ENCODE assay signal across 1 cellular context in the genomic region with DNA sequence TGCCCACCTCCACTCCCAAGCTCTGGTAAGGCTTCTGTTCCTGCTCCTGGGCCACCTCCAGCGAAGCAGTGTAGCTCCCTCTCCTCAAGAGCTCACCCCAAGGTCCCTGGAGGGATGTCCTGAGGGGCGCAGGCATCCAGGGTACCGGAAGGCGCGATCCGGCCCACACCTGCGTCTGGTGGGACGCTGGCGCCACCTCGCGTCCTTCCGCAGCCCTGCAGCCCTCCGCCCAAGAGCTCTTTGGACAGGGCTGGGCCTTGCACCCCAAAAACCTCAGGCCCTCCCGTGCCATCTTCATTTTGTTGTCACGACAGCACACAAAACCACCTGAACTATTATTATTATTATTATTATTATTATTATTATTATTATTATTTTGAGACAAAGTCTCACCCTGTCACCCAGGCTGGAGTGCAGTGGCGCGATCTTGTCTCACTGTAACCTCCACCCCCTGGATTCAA.
TF ChIP-seq lines count a peak whose summit lies in the region.

No MANE protein-coding gene starts in this region.

TF ChIP-seq in K562, 482 proteins besides CTCF, POLR2A, EP300 and RAD21 (continued from another document and continues in another):
- TF ChIP-seq, protein P1, sequence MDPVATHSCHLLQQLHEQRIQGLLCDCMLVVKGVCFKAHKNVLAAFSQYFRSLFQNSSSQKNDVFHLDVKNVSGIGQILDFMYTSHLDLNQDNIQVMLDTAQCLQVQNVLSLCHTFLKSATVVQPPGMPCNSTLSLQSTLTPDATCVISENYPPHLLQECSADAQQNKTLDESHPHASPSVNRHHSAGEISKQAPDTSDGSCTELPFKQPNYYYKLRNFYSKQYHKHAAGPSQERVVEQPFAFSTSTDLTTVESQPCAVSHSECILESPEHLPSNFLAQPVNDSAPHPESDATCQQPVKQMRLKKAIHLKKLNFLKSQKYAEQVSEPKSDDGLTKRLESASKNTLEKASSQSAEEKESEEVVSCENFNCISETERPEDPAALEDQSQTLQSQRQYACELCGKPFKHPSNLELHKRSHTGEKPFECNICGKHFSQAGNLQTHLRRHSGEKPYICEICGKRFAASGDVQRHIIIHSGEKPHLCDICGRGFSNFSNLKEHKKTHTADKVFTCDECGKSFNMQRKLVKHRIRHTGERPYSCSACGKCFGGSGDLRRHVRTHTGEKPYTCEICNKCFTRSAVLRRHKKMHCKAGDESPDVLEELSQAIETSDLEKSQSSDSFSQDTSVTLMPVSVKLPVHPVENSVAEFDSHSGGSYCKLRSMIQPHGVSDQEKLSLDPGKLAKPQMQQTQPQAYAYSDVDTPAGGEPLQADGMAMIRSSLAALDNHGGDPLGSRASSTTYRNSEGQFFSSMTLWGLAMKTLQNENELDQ (CRISPR knock-in tag; IDR thresholded peaks at IDR 0.05; ENCODE audit: borderline replicate concordance), result no peak
- no peak for TF ChIP-seq DMBX1 (CRISPR knock-in tag; IDR thresholded peaks at IDR 0.05; ENCODE audit: borderline replicate concordance)
- TF ChIP-seq ZC3H8 (IDR thresholded peaks at IDR 0.05), result no peak
- no peak for TF ChIP-seq ZNF551 (CRISPR knock-in tag; IDR thresholded peaks at IDR 0.05)
- no peak for TF ChIP-seq RFX1 (IDR thresholded peaks at IDR 0.05)
- TF ChIP-seq, protein P2, sequence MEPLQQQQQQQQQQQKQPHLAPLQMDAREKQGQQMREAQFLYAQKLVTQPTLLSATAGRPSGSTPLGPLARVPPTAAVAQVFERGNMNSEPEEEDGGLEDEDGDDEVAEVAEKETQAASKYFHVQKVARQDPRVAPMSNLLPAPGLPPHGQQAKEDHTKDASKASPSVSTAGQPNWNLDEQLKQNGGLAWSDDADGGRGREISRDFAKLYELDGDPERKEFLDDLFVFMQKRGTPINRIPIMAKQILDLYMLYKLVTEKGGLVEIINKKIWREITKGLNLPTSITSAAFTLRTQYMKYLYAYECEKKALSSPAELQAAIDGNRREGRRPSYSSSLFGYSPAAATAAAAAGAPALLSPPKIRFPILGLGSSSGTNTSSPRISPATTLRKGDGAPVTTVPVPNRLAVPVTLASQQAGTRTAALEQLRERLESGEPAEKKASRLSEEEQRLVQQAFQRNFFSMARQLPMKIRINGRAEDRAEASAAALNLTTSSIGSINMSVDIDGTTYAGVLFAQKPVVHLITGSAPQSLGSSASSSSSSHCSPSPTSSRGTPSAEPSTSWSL (CRISPR knock-in tag; IDR thresholded peaks at IDR 0.05; ENCODE audit: borderline replicate concordance), result 0 out of 2 replicates have a peak, but pooled peaks have one; percentile 67
- TF ChIP-seq ZNF133 (CRISPR knock-in tag; IDR thresholded peaks at IDR 0.05), result no peak
- TF ChIP-seq, protein P3, sequence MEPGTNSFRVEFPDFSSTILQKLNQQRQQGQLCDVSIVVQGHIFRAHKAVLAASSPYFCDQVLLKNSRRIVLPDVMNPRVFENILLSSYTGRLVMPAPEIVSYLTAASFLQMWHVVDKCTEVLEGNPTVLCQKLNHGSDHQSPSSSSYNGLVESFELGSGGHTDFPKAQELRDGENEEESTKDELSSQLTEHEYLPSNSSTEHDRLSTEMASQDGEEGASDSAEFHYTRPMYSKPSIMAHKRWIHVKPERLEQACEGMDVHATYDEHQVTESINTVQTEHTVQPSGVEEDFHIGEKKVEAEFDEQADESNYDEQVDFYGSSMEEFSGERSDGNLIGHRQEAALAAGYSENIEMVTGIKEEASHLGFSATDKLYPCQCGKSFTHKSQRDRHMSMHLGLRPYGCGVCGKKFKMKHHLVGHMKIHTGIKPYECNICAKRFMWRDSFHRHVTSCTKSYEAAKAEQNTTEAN (CRISPR knock-in tag; IDR thresholded peaks at IDR 0.05), result no peak
- TF ChIP-seq ELF1 (tag; IDR thresholded peaks at IDR 0.05), result 0 out of 2 replicates have a peak, but pooled peaks have one; percentile 33
- TF ChIP-seq ZSCAN29 (IDR thresholded peaks at IDR 0.05), result no peak
- TF ChIP-seq ZNF644 (tag; IDR thresholded peaks at IDR 0.05; ENCODE audit: low read depth), result no peak
- no peak for TF ChIP-seq SMAD4 (CRISPR knock-in tag; conservative IDR thresholded peaks at IDR 0.05)
- TF ChIP-seq SMARCB1 (IDR thresholded peaks at IDR 0.05; ENCODE audit: insufficient read length, low read depth), result no peak
- TF ChIP-seq ETV1 (tag; conservative IDR thresholded peaks at IDR 0.05; ENCODE audit: low read depth), result peak; percentile 66
- TF ChIP-seq GATAD2A (IDR thresholded peaks at IDR 0.05), result no peak
- TF ChIP-seq ETV5 (CRISPR knock-in tag; IDR thresholded peaks at IDR 0.05; ENCODE audit: low read depth), result peak; percentile 27; the same call in 1 of the 2 replicates
- TF ChIP-seq, protein P4, sequence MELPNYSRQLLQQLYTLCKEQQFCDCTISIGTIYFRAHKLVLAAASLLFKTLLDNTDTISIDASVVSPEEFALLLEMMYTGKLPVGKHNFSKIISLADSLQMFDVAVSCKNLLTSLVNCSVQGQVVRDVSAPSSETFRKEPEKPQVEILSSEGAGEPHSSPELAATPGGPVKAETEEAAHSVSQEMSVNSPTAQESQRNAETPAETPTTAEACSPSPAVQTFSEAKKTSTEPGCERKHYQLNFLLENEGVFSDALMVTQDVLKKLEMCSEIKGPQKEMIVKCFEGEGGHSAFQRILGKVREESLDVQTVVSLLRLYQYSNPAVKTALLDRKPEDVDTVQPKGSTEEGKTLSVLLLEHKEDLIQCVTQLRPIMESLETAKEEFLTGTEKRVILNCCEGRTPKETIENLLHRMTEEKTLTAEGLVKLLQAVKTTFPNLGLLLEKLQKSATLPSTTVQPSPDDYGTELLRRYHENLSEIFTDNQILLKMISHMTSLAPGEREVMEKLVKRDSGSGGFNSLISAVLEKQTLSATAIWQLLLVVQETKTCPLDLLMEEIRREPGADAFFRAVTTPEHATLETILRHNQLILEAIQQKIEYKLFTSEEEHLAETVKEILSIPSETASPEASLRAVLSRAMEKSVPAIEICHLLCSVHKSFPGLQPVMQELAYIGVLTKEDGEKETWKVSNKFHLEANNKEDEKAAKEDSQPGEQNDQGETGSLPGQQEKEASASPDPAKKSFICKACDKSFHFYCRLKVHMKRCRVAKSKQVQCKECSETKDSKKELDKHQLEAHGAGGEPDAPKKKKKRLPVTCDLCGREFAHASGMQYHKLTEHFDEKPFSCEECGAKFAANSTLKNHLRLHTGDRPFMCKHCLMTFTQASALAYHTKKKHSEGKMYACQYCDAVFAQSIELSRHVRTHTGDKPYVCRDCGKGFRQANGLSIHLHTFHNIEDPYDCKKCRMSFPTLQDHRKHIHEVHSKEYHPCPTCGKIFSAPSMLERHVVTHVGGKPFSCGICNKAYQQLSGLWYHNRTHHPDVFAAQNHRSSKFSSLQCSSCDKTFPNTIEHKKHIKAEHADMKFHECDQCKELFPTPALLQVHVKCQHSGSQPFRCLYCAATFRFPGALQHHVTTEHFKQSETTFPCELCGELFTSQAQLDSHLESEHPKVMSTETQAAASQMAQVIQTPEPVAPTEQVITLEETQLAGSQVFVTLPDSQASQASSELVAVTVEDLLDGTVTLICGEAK (IDR thresholded peaks at IDR 0.05), result no peak
- TF ChIP-seq, protein P4 (CRISPR knock-in tag; IDR thresholded peaks at IDR 0.05), result no peak
- TF ChIP-seq HNRNPK (IDR thresholded peaks at IDR 0.05; ENCODE audit: low read depth, low read length, poor library complexity, severe bottlenecking), result no peak
- no peak for TF ChIP-seq HIVEP1 (CRISPR knock-in tag; IDR thresholded peaks at IDR 0.05)
- TF ChIP-seq, protein P5, sequence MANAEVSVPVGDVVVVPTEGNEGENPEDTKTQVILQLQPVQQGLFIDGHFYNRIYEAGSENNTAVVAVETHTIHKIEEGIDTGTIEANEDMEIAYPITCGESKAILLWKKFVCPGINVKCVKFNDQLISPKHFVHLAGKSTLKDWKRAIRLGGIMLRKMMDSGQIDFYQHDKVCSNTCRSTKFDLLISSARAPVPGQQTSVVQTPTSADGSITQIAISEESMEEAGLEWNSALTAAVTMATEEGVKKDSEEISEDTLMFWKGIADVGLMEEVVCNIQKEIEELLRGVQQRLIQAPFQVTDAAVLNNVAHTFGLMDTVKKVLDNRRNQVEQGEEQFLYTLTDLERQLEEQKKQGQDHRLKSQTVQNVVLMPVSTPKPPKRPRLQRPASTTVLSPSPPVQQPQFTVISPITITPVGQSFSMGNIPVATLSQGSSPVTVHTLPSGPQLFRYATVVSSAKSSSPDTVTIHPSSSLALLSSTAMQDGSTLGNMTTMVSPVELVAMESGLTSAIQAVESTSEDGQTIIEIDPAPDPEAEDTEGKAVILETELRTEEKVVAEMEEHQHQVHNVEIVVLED (CRISPR knock-in tag; IDR thresholded peaks at IDR 0.05), result no peak
- TF ChIP-seq CBX1 (IDR thresholded peaks at IDR 0.05; ENCODE audit: low read depth), result no peak
- TF ChIP-seq NFXL1 (CRISPR knock-in tag; IDR thresholded peaks at IDR 0.05), result no peak
- TF ChIP-seq, protein P6, sequence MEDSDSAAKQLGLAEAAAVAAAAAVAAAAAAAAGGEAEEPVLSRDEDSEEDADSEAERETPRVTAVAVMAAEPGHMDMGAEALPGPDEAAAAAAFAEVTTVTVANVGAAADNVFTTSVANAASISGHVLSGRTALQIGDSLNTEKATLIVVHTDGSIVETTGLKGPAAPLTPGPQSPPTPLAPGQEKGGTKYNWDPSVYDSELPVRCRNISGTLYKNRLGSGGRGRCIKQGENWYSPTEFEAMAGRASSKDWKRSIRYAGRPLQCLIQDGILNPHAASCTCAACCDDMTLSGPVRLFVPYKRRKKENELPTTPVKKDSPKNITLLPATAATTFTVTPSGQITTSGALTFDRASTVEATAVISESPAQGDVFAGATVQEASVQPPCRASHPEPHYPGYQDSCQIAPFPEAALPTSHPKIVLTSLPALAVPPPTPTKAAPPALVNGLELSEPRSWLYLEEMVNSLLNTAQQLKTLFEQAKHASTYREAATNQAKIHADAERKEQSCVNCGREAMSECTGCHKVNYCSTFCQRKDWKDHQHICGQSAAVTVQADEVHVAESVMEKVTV (CRISPR knock-in tag; IDR thresholded peaks at IDR 0.05), result peak; percentile 82
- no peak for TF ChIP-seq ZNF830 (CRISPR knock-in tag; IDR thresholded peaks at IDR 0.05)
- TF ChIP-seq HDGF (IDR thresholded peaks at IDR 0.05), result no peak
- TF ChIP-seq ZFPM2 (CRISPR knock-in tag; IDR thresholded peaks at IDR 0.05), result no peak
- TF ChIP-seq SMC3 (conservative IDR thresholded peaks at IDR 0.05; ENCODE audit: insufficient read depth, low read depth, low read length), result peak; percentile 87
- TF ChIP-seq, protein P7, sequence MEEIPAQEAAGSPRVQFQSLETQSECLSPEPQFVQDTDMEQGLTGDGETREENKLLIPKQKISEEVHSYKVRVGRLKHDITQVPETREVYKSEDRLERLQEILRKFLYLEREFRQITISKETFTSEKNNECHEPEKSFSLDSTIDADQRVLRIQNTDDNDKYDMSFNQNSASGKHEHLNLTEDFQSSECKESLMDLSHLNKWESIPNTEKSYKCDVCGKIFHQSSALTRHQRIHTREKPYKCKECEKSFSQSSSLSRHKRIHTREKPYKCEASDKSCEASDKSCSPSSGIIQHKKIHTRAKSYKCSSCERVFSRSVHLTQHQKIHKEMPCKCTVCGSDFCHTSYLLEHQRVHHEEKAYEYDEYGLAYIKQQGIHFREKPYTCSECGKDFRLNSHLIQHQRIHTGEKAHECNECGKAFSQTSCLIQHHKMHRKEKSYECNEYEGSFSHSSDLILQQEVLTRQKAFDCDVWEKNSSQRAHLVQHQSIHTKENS (CRISPR knock-in tag; IDR thresholded peaks at IDR 0.05), result no peak
- TF ChIP-seq STAG1 (CRISPR knock-in tag; IDR thresholded peaks at IDR 0.05; ENCODE audit: borderline replicate concordance), result peak; percentile 96; the same call in 1 of the 2 replicates
- TF ChIP-seq NCOA2 (IDR thresholded peaks at IDR 0.05; ENCODE audit: partially characterized antibody in 2 of 2), result no peak
- no peak for TF ChIP-seq ZFP30 (CRISPR knock-in tag; IDR thresholded peaks at IDR 0.05; ENCODE audit: borderline replicate concordance)
- TF ChIP-seq, protein P8, sequence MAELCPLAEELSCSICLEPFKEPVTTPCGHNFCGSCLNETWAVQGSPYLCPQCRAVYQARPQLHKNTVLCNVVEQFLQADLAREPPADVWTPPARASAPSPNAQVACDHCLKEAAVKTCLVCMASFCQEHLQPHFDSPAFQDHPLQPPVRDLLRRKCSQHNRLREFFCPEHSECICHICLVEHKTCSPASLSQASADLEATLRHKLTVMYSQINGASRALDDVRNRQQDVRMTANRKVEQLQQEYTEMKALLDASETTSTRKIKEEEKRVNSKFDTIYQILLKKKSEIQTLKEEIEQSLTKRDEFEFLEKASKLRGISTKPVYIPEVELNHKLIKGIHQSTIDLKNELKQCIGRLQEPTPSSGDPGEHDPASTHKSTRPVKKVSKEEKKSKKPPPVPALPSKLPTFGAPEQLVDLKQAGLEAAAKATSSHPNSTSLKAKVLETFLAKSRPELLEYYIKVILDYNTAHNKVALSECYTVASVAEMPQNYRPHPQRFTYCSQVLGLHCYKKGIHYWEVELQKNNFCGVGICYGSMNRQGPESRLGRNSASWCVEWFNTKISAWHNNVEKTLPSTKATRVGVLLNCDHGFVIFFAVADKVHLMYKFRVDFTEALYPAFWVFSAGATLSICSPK (IDR thresholded peaks at IDR 0.05; ENCODE audit: borderline replicate concordance), result no peak
- no peak for TF ChIP-seq CBX8 (IDR thresholded peaks at IDR 0.05; ENCODE audit: borderline replicate concordance, extremely low read depth, low read depth, low read length, poor library complexity, severe bottlenecking)
- TF ChIP-seq, protein P9, sequence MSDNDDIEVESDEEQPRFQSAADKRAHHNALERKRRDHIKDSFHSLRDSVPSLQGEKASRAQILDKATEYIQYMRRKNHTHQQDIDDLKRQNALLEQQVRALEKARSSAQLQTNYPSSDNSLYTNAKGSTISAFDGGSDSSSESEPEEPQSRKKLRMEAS (CRISPR knock-in tag; IDR thresholded peaks at IDR 0.05), result no peak
